ENCODE assay signal across 9 cellular contexts in the genomic region with DNA sequence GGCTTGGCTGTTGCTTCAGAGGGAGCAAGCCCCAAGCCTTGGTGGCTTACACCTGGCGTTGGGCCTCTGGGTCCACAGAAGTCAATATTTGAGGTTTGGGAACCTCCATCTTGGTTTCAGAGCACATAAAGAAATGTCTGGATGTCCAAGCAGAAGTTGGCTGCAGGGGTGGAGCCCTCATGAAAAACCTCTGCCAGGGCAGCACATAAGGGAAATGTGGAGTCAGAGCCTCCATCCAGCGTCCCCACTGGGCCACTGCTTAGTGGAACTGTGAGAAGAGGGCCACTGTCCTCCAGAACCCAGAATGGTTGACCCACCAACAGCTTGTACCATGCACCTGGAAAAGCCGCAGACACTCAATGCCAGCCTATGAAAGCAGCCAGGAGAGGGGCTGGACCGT.
"Had no signal": no experiment of that assay in that cellular context is flagged by ENCODE, and none has a peak within 500 bp of the region (broad histone marks: within the 10 kb centered on the region; RNA-seq: fewer than 3 reads in every experiment).

No MANE protein-coding gene starts in this region.

- H3K4me1 Mint-ChIP-seq: GM23338, H9, IgD-negative memory B cell had no signal

- H3K36me3 Mint-ChIP-seq: IgD-negative memory B cell had no signal

- H3K27ac ChIP-seq: HL-60 had no signal

- H3K4me3 ChIP-seq: GM23338 had no signal

- H3K4me2 ChIP-seq: GM23338 had no signal

- H2AFZ ChIP-seq: GM23338 had no signal

- DNase-seq: H9, HCEC 1CT, KG1 had no signal

- ATAC-seq: GM23338, HepG2 had no signal

- H3K27ac Mint-ChIP-seq: GM23338, H9 had no signal

- H3K4me3 Mint-ChIP-seq: GM23338, H9 had no signal

- H3K27me3 Mint-ChIP-seq: IgD-negative memory B cell had no signal

- FAIRE-seq: H1, H54, HepG2 had no signal
